ENCODE assay signal across 20 cellular contexts in genomic region chr14:104090071-104090748, GRCh38. TPM values are rescaled to one million over a fixed set of nuclear protein-coding genes. Genes with fewer than 3 reads are reported as not detected.
"Had no signal": no experiment of that assay in that cellular context is flagged by ENCODE, and none has a peak within 500 bp of the region (broad histone marks: within the 10 kb centered on the region; RNA-seq: fewer than 3 reads in every experiment).

No MANE protein-coding gene starts in this region.

- H3K27ac ChIP-seq: body of pancreas, coronary artery, sigmoid colon, thoracic aorta had no signal

- H3K27me3 ChIP-seq: body of pancreas had no signal

- H3K9me3 ChIP-seq: body of pancreas, sigmoid colon, thoracic aorta had no signal

- H3K4me3 ChIP-seq: body of pancreas, coronary artery, sigmoid colon, thoracic aorta had no signal

- ATAC-seq: activated CD8-positive, alpha-beta T cell treated with anti-CD3 and anti-CD28 coated beads for 36 hours; activated T-helper 17 cell treated with anti-CD3 and anti-CD28 coated beads, Interleukin-2, amount 50 U/mL, for 72 hours; body of pancreas; stimulated activated naive B cell treated with anti-CD40 and anti-IgM and Interleukin-4, amounts not matched to agents 10 μg/mL and 1 μg/mL and 100 μg/mL, for 72 hours had no signal

- DNase-seq: activated CD4-positive, alpha-beta T cell treated with anti-CD3 and anti-CD28 coated beads for 48 hours; activated CD4-positive, CD25-positive, alpha-beta regulatory T cell; activated CD8-positive, alpha-beta T cell treated with anti-CD3 and anti-CD28 coated beads for 36 hours; activated naive CD4-positive, alpha-beta T cell treated with Interleukin-2 at 50 U/mL for 16 hours; activated naive CD8-positive, alpha-beta T cell treated with anti-CD3 and anti-CD28 coated beads, Interleukin-2, amount 10 ng/mL, durations not matched to agents 7 days and 5 days; activated T-cell treated with anti-CD3 and anti-CD28 coated beads, Interleukin-2, amount 50 U/mL, for 1 hour; body of pancreas; caudate nucleus; naive B cell; sigmoid colon; stimulated activated naive B cell treated with anti-CD40 and anti-IgM and Interleukin-4, amounts not matched to agents 10 μg/mL and 1 μg/mL and 100 μg/mL, for 72 hours; T-helper 1 cell; T-helper 9 cell had no signal

- FAIRE-seq: urothelium cell line had no signal

- H3K36me3 ChIP-seq: sigmoid colon, thoracic aorta had no signal

RNA-seq across cellular contexts. Expression of gene ASPG, which starts 4.7 kb away (rescaled TPM):
- total RNA-seq: activated CD8-positive, alpha-beta T cell treated with anti-CD3 and anti-CD28 coated beads for 36 hours; activated naive CD8-positive, alpha-beta T cell treated with anti-CD3 and anti-CD28 coated beads, Interleukin-2, amount 10 ng/mL, durations not matched to agents 7 days and 5 days; activated T-helper 17 cell treated with anti-CD3 and anti-CD28 coated beads, Interleukin-2, amount 50 U/mL, for 72 hours; neural crest cell; osteocyte; pulmonary artery endothelial cell had no signal
